Comparison of ENCODE assay signal across 12 cellular contexts in the genomic region with DNA sequence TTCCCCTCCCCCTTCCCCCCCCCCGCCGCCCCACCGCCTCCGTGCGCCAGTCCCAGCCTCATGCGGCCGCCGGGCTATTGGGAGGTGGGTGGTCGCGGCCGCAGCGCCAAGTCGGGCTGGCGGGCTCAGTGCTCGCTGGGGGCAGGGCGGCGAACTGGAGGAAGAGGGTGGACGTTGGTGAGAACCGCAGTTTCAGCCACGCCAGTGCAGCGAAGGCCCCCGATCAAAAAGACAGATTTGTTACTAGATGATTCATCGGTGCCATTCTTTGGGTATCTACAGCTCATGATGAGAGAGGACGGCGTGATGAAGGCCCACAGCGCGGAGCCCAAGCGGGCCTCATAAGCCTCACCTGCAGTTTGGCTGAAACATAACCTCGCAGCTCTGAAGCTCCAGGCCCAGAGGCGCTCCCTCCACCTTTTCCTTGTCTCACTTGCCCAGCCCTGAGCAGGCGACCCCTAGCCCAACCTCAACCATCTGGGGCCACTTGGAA. TPM values are rescaled to one million over a fixed set of nuclear protein-coding genes. Genes with fewer than 3 reads are reported as not detected.
DNase-seq lines count a peak whose midpoint lies in the region; ATAC-seq and TF ChIP-seq lines count a peak whose summit lies in the region.
"Had no signal": no experiment of that assay in that cellular context is flagged by ENCODE, and none has a peak within 500 bp of the region (broad histone marks: within the 10 kb centered on the region; RNA-seq: fewer than 3 reads in every experiment).

No MANE protein-coding gene starts in this region.

- H3K4me3 Mint-ChIP-seq in activated CD4-positive, alpha-beta T cell treated with anti-CD3 and anti-CD28 coated beads for 36 hours, result no peak overlapping the region

- H3K4me1 Mint-ChIP-seq in activated CD4-positive, alpha-beta T cell treated with anti-CD3 and anti-CD28 coated beads for 36 hours, result peaks cover 25% of the 10 kb centered on the region

- intact Hi-C loops in activated CD4-positive, alpha-beta T cell treated with anti-CD3 and anti-CD28 coated beads for 36 hours (cut with DNase I, micrococcal nuclease), result loop anchor here in 1 of 2 experiments (5.0 kb wide), 1 partner anchor 54 kb away; no protein-coding TSS in a partner anchor
- intact Hi-C loops in Right ventricle myocardium inferior (cut with DNase I) (no loop called here), colonic mucosa (cut with DNase I) (loop anchor here (10.0 kb wide), 1 partner anchor 51 kb away; no protein-coding TSS in a partner anchor)

- no peaks in the 10 kb centered on the region for H3K27me3 Mint-ChIP-seq in activated CD4-positive, alpha-beta T cell treated with anti-CD3 and anti-CD28 coated beads for 36 hours

- no peak overlapping the region for H3K27ac Mint-ChIP-seq in activated CD4-positive, alpha-beta T cell treated with anti-CD3 and anti-CD28 coated beads for 36 hours

- POLR2A ChIA-PET in activated CD4-positive, alpha-beta T cell treated with anti-CD3 and anti-CD28 coated beads for 36 hours (lab: Charles Lee), result no interaction called here

- H3K36me3 Mint-ChIP-seq in activated CD4-positive, alpha-beta T cell treated with anti-CD3 and anti-CD28 coated beads for 36 hours (ENCODE audit: low read depth), result peaks cover 30% of the 10 kb centered on the region

- no peaks in the 10 kb centered on the region for H3K9me3 Mint-ChIP-seq in activated CD4-positive, alpha-beta T cell treated with anti-CD3 and anti-CD28 coated beads for 36 hours (ENCODE audit: low read depth)

- no peak overlapping the region for H3K27ac ChIP-seq in colonic mucosa
- H3K27ac ChIP-seq: pancreas had no signal

- H3K4me1 ChIP-seq in colonic mucosa, result no peaks in the 10 kb centered on the region
- H3K4me1 ChIP-seq: pancreas had no signal

- no peaks in the 10 kb centered on the region for H3K27me3 ChIP-seq in colonic mucosa
- H3K27me3 ChIP-seq: pancreas had no signal

- H3K4me3 ChIP-seq in WI38 (ENCODE audit: low read depth, low read length), result peak overlapping the region; percentile 20; the same call in 1 of the 2 replicates
- H3K4me3 ChIP-seq in fibroblast of mammary gland (ENCODE audit: control insufficient read depth, low read depth, low read length), result peak overlapping the region; percentile 20
- H3K4me3 ChIP-seq in colonic mucosa, result no peak overlapping the region
- H3K4me3 ChIP-seq: pancreas had no signal

- TF ChIP-seq CTCF in WI38 (IDR thresholded peaks at IDR 0.05; ENCODE audit: low read depth, low read length), result no peak
- TF ChIP-seq CTCF in fibroblast of mammary gland (conservative IDR thresholded peaks at IDR 0.05; ENCODE audit: control insufficient read depth, insufficient read depth, low read depth, low read length), result no peak
- TF ChIP-seq CTCF in GM20000 (IDR thresholded peaks at IDR 0.05; ENCODE audit: extremely low read depth, missing control alignments), result no peak
- TF ChIP-seq CTCF in colonic mucosa (IDR thresholded peaks at IDR 0.05), result no peak

- ATAC-seq in activated CD4-positive, alpha-beta T cell treated with anti-CD3 and anti-CD28 coated beads for 36 hours, result peak; percentile 62
- ATAC-seq in Right ventricle myocardium inferior, result no peak

- H3K9me3 ChIP-seq in colonic mucosa, result no peaks in the 10 kb centered on the region
- H3K9me3 ChIP-seq: pancreas had no signal

- CTCF ChIA-PET in activated CD4-positive, alpha-beta T cell treated with anti-CD3 and anti-CD28 coated beads for 36 hours (lab: Charles Lee), result no interaction called here

- H3K36me3 ChIP-seq in colonic mucosa, result no peaks in the 10 kb centered on the region
- H3K36me3 ChIP-seq: pancreas had no signal

- H3K9ac ChIP-seq in colonic mucosa (ENCODE audit: low read depth in 2 of 2, low read length in 2 of 2), result no peak overlapping the region

- DNase-seq in activated CD4-positive, alpha-beta T cell treated with anti-CD3 and anti-CD28 coated beads for 36 hours, result peak; percentile 65
- no peak for DNase-seq in activated CD4-positive, alpha-beta T cell treated with anti-CD3 and anti-CD28 coated beads, Interleukin-2, amount 50 U/mL, for 1 hour
- DNase-seq in fibroblast of mammary gland (ENCODE audit: low read depth) (no peak), GM20000 (ENCODE audit: low spot score) (no peak), Right ventricle myocardium inferior (ENCODE audit: missing footprints) (no peak), colonic mucosa (no peak)
- DNase-seq in stimulated activated CD8-positive, alpha-beta memory T cell treated with anti-CD3 and anti-CD28 coated beads, Interleukin-2, amount 100 ng/mL, for 48 hours (ENCODE audit: low read depth in 2 of 2), result peak; percentile 23 to 41
- DNase-seq: ACHN, NCI-H1436, pancreas had no signal

RNA-seq across cellular contexts. Expression of a gene that starts 20.0 kb away (rescaled TPM):
- total RNA-seq in activated CD4-positive, alpha-beta T cell treated with anti-CD3 and anti-CD28 coated beads for 36 hours, result 100 to 1,000 TPM; 396 to 511 TPM
- total RNA-seq in Right ventricle myocardium inferior (11.7 TPM), colonic mucosa (10 to 100 TPM; 21.6 to 29.0 TPM)

RNA-seq across cellular contexts. Expression of a gene that starts 43.2 kb away (rescaled TPM):
- under 1 TPM; 0.19 to 0.25 TPM for total RNA-seq in activated CD4-positive, alpha-beta T cell treated with anti-CD3 and anti-CD28 coated beads for 36 hours
- total RNA-seq in Right ventricle myocardium inferior (not detected), colonic mucosa (1 to 10 TPM in 1 of 2 donors, under 1 TPM in 1; 0.35 to 1.0 TPM)
- total RNA-seq: endothelial cell of umbilical vein had no signal

Comparison
In these comparisons a context has a peak if more than half of its experiments do, and no peak if none do; other contexts are left out.
1. DNase-seq: peak in activated CD4-positive, alpha-beta T cell treated with anti-CD3 and anti-CD28 coated beads for 36 hours (single experiment) and stimulated activated CD8-positive, alpha-beta memory T cell treated with anti-CD3 and anti-CD28 coated beads, Interleukin-2, amount 100 ng/mL, for 48 hours (2 of 2); none in activated CD4-positive, alpha-beta T cell treated with anti-CD3 and anti-CD28 coated beads, Interleukin-2, amount 50 U/mL, for 1 hour (single experiment), fibroblast of mammary gland (single experiment), GM20000 (single experiment), Right ventricle myocardium inferior (single experiment) and colonic mucosa (single experiment).
2. RNA of a gene that starts 20.0 kb away (total RNA-seq): 396 to 511 TPM in activated CD4-positive, alpha-beta T cell treated with anti-CD3 and anti-CD28 coated beads for 36 hours; 21.6 to 29.0 TPM in colonic mucosa and 11.7 TPM in Right ventricle myocardium inferior (single experiment); every median in the first group is over 10 times any median in the second.